ENCODE assay signal across 8 cellular contexts in the genomic region with DNA sequence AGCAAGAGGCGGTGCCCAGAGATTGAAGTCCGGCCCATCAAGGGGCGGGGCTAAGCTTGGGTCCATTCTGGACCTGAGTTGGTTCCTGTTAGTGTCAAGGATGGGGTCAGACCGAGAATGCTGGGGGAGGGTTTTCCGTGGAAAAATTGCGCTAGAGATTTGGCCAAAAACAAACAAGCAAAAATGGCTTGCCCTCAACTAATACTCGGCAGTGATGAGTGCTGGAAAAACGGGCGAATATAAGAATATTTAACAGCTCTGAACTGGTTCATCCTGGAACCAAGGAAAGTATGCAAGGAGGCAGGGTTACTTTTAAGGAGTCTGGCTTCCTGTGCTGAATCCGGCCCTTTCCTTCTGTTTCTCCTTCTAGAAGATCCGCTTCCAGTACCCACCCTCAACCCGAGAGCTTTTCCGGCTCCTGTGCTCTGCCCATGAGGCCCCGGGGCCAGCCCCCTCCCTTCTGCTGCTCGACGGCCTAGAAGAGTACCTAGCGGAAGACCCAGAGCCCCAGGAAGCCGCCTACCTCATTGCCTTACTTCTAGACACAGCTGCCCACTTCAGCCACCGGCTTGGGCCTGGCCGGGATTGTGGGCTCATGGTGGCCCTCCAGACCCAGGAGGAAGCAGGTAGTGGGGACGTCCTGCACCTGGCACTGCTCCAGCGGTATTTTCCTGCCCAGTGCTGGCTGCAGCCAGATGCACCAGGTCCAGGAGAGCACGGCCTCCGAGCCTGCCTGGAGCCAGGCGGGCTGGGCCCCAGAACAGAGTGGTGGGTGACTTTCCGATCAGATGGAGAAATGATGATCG. TPM values are rescaled to one million over a fixed set of nuclear protein-coding genes. Genes with fewer than 3 reads are reported as not detected.
A peak's percentile ranks its signal among the peaks of the same experiment; 100 is the strongest.
DNase-seq lines count a peak whose midpoint lies in the region; ATAC-seq and TF ChIP-seq lines count a peak whose summit lies in the region.

No MANE protein-coding gene starts in this region.

- H2AFZ ChIP-seq in Karpas-422 (ENCODE audit: low read length) = no peak overlapping the region

- no peak for TF ChIP-seq CTCF in brain microvascular endothelial cell (IDR thresholded peaks at IDR 0.05; ENCODE audit: low read depth, low read length, missing control alignments)

- H3K4me3 ChIP-seq in Karpas-422 (ENCODE audit: low read length) = peak overlapping the region; percentile 86
- peak overlapping the region; percentile 31 for H3K4me3 ChIP-seq in brain microvascular endothelial cell (ENCODE audit: low read depth, low read length)

- no peak for ATAC-seq in GM21529 (IDR thresholded peaks at IDR 0.05; ENCODE audit: unreplicated experiment)

- H3K9me3 ChIP-seq in Karpas-422 (ENCODE audit: low read length) = no peaks in the 10 kb centered on the region

- peak overlapping the region; percentile 91 for H3K4me2 ChIP-seq in Karpas-422 (ENCODE audit: low read depth, low read length, poor library complexity, severe bottlenecking)

- H3K27me3 ChIP-seq in Karpas-422 (ENCODE audit: low read length) (no peaks in the 10 kb centered on the region), brain microvascular endothelial cell (replicated peaks) (no peaks in the 10 kb centered on the region)

- H3K36me3 ChIP-seq in Karpas-422 (ENCODE audit: insufficient read depth, low read length) (0 out of 2 replicates have a peak, but pooled peaks cover 4% of the 10 kb centered on the region), brain microvascular endothelial cell (replicated peaks) (no peaks in the 10 kb centered on the region)

- DNase-seq in ELF-1 (ENCODE audit: low read depth, low spot score) (peak; percentile 58), Karpas-422 (peak; percentile 89), UCSD-AML1 (lab: John Stamatoyannopoulos, UW; ENCODE audit: unreplicated experiment) (peak; percentile 80), brain microvascular endothelial cell (no peak), kidney tubule cell (ENCODE audit: low spot score) (peak; percentile 65), SW 1271 (lab: John Stamatoyannopoulos, UW) (no peak)
- DNase-seq in stimulated activated CD8-positive, alpha-beta memory T cell treated with anti-CD3 and anti-CD28 coated beads, Interleukin-15, amount 100 ng/mL, for 1 hour (ENCODE audit: low read depth) = peak; percentile 40

- H3K27ac ChIP-seq in Karpas-422 (ENCODE audit: low read length) (peak overlapping the region; percentile 82), brain microvascular endothelial cell (peak overlapping the region; percentile 0)

- H4K20me1 ChIP-seq in Karpas-422 (ENCODE audit: insufficient read depth, low read depth, low read length) = no peaks in the 10 kb centered on the region

- H3K79me2 ChIP-seq in Karpas-422 (ENCODE audit: low read length) = peaks cover 43% of the 10 kb centered on the region

- H3K9ac ChIP-seq in Karpas-422 (ENCODE audit: low read length) = peak overlapping the region; percentile 91

- no peaks in the 10 kb centered on the region for H3K9me2 ChIP-seq in Karpas-422 (replicated peaks; ENCODE audit: insufficient read depth, low read length)

- H3K4me1 ChIP-seq in Karpas-422 (ENCODE audit: low read length) = peaks cover 54% of the 10 kb centered on the region

- in situ Hi-C loops in brain microvascular endothelial cell (cut with HindIII; ENCODE audit: low pct_ligation_motif_present, low sequenced_read_pairs) = no loop called here

RNA-seq across cellular contexts. Expression of a gene that starts 0.9 kb away (rescaled TPM):
- total RNA-seq in Karpas-422 (2014; rRNA removed; shearing (Covaris generic); ENCODE audit: low replicate concordance) = 7.4 and 12.6 TPM in 2 replicates

RNA-seq across cellular contexts. Expression of a gene that starts 8.8 kb away (rescaled TPM):
- 8.5 and 16.7 TPM in 2 replicates for total RNA-seq in Karpas-422 (2014; rRNA removed; shearing (Covaris generic); ENCODE audit: low replicate concordance)

RNA-seq across cellular contexts. Expression of a gene that starts 20.1 kb away (rescaled TPM):
- 0.43 and 0.67 TPM in 2 replicates for total RNA-seq in Karpas-422 (2014; rRNA removed; shearing (Covaris generic); ENCODE audit: low replicate concordance)

RNA-seq across cellular contexts. Expression of a gene that starts 29.0 kb away (rescaled TPM):
- 2.9 and 14.8 TPM in 2 replicates for total RNA-seq in Karpas-422 (2014; rRNA removed; shearing (Covaris generic); ENCODE audit: low replicate concordance)

RNA-seq across cellular contexts. Expression of a gene that starts 29.3 kb away (rescaled TPM):
- 103 and 156 TPM in 2 replicates for total RNA-seq in Karpas-422 (2014; rRNA removed; shearing (Covaris generic); ENCODE audit: low replicate concordance)

Comparison
In these comparisons a context has a peak if more than half of its experiments do, and no peak if none do; other contexts are left out.
1. DNase-seq: peak in ELF-1 (single experiment), Karpas-422 (single experiment), UCSD-AML1 (single experiment), kidney tubule cell (single experiment) and stimulated activated CD8-positive, alpha-beta memory T cell treated with anti-CD3 and anti-CD28 coated beads, Interleukin-15, amount 100 ng/mL, for 1 hour (single experiment); none in brain microvascular endothelial cell (single experiment) and SW 1271 (0 of 2).